In the genomic region with DNA sequence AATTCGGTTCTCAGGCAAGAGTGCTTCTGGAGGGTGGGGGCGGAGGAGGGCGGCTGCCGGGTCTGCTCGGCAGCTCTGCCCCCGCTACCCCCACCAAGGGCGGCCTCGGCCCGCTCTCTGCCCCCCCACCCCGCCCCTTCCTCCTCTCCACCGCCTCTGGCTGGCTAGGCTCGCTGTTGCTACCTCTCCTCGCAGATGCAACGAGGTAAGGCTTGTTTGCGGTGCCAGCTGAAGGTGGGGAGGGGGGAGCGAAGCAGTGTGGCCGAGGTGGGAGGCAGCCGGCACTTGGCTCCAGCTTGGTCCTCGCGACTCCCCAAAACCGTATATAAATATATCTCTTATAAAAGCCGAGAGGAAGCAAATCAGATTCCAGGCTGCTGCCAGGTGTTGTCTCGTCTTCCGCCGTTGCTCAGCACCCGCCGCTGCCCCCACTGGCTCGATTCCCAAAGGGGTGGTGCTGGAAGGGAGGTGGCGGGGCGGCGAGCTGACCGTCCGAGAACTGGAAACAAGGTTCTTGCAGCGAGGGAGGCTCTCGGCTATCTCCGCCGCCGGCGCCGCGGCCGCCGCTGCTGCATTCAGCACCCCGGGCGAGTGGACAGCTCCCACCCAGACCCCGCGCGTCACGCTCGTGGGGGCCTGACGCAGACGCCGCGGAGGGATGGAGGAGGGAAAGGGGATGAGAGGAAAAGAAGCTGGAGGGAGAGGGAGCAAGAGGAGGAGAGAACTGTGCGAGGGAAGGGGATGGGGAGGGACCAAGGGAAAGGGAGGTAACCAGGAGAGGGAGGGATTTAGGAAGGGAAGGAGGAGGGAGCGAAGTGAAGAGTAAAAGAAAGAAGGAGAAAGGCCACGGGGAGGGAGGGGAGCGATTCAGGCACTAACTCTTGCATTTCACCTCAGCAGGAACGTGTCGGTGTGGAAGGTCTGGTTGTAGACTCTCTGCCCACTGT, we compare ENCODE assay signal across 8 cellular contexts. TPM values are rescaled to one million over a fixed set of nuclear protein-coding genes. Genes with fewer than 3 reads are reported as not detected.
DNase-seq lines count a peak whose midpoint lies in the region; ATAC-seq, FAIRE-seq and TF ChIP-seq lines count a peak whose summit lies in the region.

A gene with protein sequence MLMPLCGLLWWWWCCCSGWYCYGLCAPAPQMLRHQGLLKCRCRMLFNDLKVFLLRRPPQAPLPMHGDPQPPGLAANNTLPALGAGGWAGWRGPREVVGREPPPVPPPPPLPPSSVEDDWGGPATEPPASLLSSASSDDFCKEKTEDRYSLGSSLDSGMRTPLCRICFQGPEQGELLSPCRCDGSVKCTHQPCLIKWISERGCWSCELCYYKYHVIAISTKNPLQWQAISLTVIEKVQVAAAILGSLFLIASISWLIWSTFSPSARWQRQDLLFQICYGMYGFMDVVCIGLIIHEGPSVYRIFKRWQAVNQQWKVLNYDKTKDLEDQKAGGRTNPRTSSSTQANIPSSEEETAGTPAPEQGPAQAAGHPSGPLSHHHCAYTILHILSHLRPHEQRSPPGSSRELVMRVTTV (minus strand): TSS at position 728 of the 947 bp plus-strand sequence. CDS start 2,223 bp downstream, outside the sequence.

- H3K4me1 ChIP-seq in ectodermal cell (ENCODE audit: control insufficient read depth, insufficient read depth, low read length) (peaks cover 13% of the 10 kb centered on the region), HepG2 (ENCODE audit: insufficient read depth, low read length) (no peaks in the 10 kb centered on the region)

- no peaks in the 10 kb centered on the region for H3K36me3 ChIP-seq in ectodermal cell (ENCODE audit: control insufficient read depth, insufficient read depth, low read length)
- no peaks in the 10 kb centered on the region for H3K36me3 ChIP-seq in HepG2 (replicated peaks in 1 of 2; ENCODE audit: control insufficient read depth in 1 of 2, insufficient read depth in 2 of 2, low read length in 2 of 2)

- H3K79me2 ChIP-seq in HepG2 (ENCODE audit: insufficient read depth, low read length), result no peaks in the 10 kb centered on the region

- 0 out of 2 replicates have a peak, but pooled peaks have one; percentile 23 for TF ChIP-seq RAD21 in HepG2 (CRISPR knock-in tag; IDR thresholded peaks at IDR 0.05)

- CTCF ChIA-PET in HepG2 (lab: Yijun Ruan, JAX; ENCODE audit: low intra/inter-chr PET ratio, low total read pairs), result no interaction called here

- intact Hi-C loops in HepG2 (cut with micrococcal nuclease; ENCODE audit: unreplicated experiment), result no loop called here

- H4K20me1 ChIP-seq in HepG2 (ENCODE audit: insufficient read depth, low read length), result no peaks in the 10 kb centered on the region

- POLR2A ChIA-PET in HepG2 (lab: Yijun Ruan, JAX), result no interaction called here

- H3K4me2 ChIP-seq in HepG2 (ENCODE audit: low read depth, low read length), result no peak within 1 kb of the TSS

- BruUV-seq in HepG2 (replicated peaks; lab: Mats Ljungman, UMichigan), result no TSS peak

- H3K9ac ChIP-seq in HepG2 (ENCODE audit: insufficient read depth, low read depth, low read length), result no peak within 1 kb of the TSS

- H3K27ac ChIP-seq in ectodermal cell (ENCODE audit: insufficient read depth, low read depth, low read length, poor library complexity, severe bottlenecking) (no peak within 1 kb of the TSS), HepG2 (ENCODE audit: extremely low read length, insufficient read depth, low read length) (no peak within 1 kb of the TSS)

- DNase-seq in GM20000 (ENCODE audit: low spot score) (peak; percentile 74), NCI-H2227 treated with DMSO at 0.1 percent for 48 hours (lab: John Stamatoyannopoulos, UW) (peak; percentile 89), HepG2 (ENCODE audit: low spot score) (peak; percentile 12)
- DNase-seq in activated CD8-positive, alpha-beta memory T cell treated with anti-CD3 and anti-CD28 coated beads for 24 hours, result peak; percentile 89
- peak; percentile 73 for DNase-seq in stimulated activated CD4-positive, alpha-beta T cell treated with anti-CD3 and anti-CD28 coated beads, Interleukin-4, amount 100 ng/mL, for 1 hour

- WGBS in ectodermal cell, 2 experiments, result 0 to 1% methylated on average over 54 to 60 of the region's 60 CpGs
- 8% methylated on average over 56 of the region's 60 CpGs for WGBS in HepG2 (ENCODE audit: low lambda C conversion rate)

- ATAC-seq in HepG2 (peak; percentile 83), HG02623 (IDR thresholded peaks at IDR 0.05; ENCODE audit: unreplicated experiment) (no peak), GM21526 (IDR thresholded peaks at IDR 0.05; ENCODE audit: low FRiP score, unreplicated experiment) (no peak)

- in situ Hi-C loops in HepG2 (cut with HindIII; ENCODE audit: extremely low pct_ligation_motif_present, low pct_unique_long_range_greater_than_20kb), result no loop called here

- FAIRE-seq in HepG2 (lab: Jason Lieb, UNC), result no peak

- no peak within 1 kb of the TSS for H2AFZ ChIP-seq in HepG2 (ENCODE audit: low read length)

- TF ChIP-seq POLR2A in HepG2 (IDR thresholded peaks at IDR 0.05; ENCODE audit: insufficient read depth in 1 of 2, low read depth in 2 of 2, low read length in 2 of 2), result no peak

- TF ChIP-seq CTCF in GM20000 (IDR thresholded peaks at IDR 0.05; ENCODE audit: extremely low read depth, missing control alignments) (no peak), HepG2 (CRISPR knock-in tag; IDR thresholded peaks at IDR 0.05) (no peak)

- H3K4me3 ChIP-seq in ectodermal cell (ENCODE audit: insufficient read depth, low read depth, low read length), result peak within 1 kb of the TSS; percentile 43
- no peak within 1 kb of the TSS for H3K4me3 ChIP-seq in HepG2 (replicated peaks in 1 of 3; ENCODE audit: insufficient read depth in 1 of 3, low read depth in 2 of 3, low read length in 3 of 3)

- TF ChIP-seq EP300 in HepG2 (IDR thresholded peaks at IDR 0.05; ENCODE audit: low read depth in 2 of 2, low read length in 2 of 2) (no peak), HepG2 (CRISPR knock-in tag; IDR thresholded peaks at IDR 0.05; ENCODE audit: borderline replicate concordance) (no peak)

- no peaks in the 10 kb centered on the region for H3K9me3 ChIP-seq in ectodermal cell (ENCODE audit: control insufficient read depth, low read length)
- H3K9me3 ChIP-seq in HepG2 (ENCODE audit: low read length), result no peaks in the 10 kb centered on the region

- H3K27me3 ChIP-seq in ectodermal cell (ENCODE audit: control insufficient read depth, insufficient read depth, low read length, poor library complexity, severe bottlenecking), result peaks cover 42% of the 10 kb centered on the region
- H3K27me3 ChIP-seq in HepG2 (ENCODE audit: control insufficient read depth in 1 of 2, insufficient read depth in 2 of 2, low read length in 2 of 2), result peaks cover 8 to 41% of the 10 kb centered on the region in 2 experiments; a peak in 4 of 5 replicates

TF ChIP-seq in HepG2, 621 proteins besides CTCF, POLR2A, EP300 and RAD21 (continues in another document):
- no peak for TF ChIP-seq ZNF264 (CRISPR knock-in tag; IDR thresholded peaks at IDR 0.05)
- peak; percentile 36; the same call in 1 of the 2 replicates for TF ChIP-seq ZNF75D (CRISPR knock-in tag; IDR thresholded peaks at IDR 0.05; ENCODE audit: borderline replicate concordance)
- TF ChIP-seq ZNF766 (CRISPR knock-in tag; IDR thresholded peaks at IDR 0.05; ENCODE audit: borderline replicate concordance), result peak; percentile 86; the same call in 1 of the 2 replicates
- TF ChIP-seq MNT (IDR thresholded peaks at IDR 0.05), result no peak

RNA-seq across cellular contexts. Expression of the gene that starts here (rescaled TPM):
- 1.1 TPM for polyA plus RNA-seq in ectodermal cell (2013, experiment 1 of 4)
- polyA plus RNA-seq in ectodermal cell (2013, experiment 2 of 4), result 0.73 TPM
- 0.91 TPM for polyA plus RNA-seq in ectodermal cell (2013, experiment 3 of 4)
- polyA plus RNA-seq in ectodermal cell (2013, experiment 4 of 4), result 1.3 TPM
- not detected in 2 replicates for total RNA-seq in HepG2 (2016; rRNA removed; fragmentation: Illumina TruSeq; extraction: Trizol)
- total RNA-seq in HepG2 (2016; cell fraction: cytosol; rRNA removed; fragmentation: Illumina TruSeq; extraction: Trizol; ENCODE audit: low read depth), result not detected in 2 replicates
- not detected in 2 replicates for total RNA-seq in HepG2 (2016; cell fraction: insoluble cytoplasmic fraction; rRNA removed; fragmentation: Illumina TruSeq; extraction: Trizol)
- not detected in 2 replicates for total RNA-seq in HepG2 (2016; cell fraction: membrane; rRNA removed; fragmentation: Illumina TruSeq; extraction: Trizol)
- not detected in 2 replicates for total RNA-seq in HepG2 (2016; cell fraction: nucleus; rRNA removed; fragmentation: Illumina TruSeq; extraction: Trizol)
- polyA plus RNA-seq in HepG2 (2011; rRNA removed), result not detected in 2 replicates
- not detected in 2 replicates for polyA plus RNA-seq in HepG2 (2011; cell fraction: cytosol; rRNA removed)
- not detected in 2 replicates for polyA plus RNA-seq in HepG2 (2011; cell fraction: nucleus; rRNA removed)
- polyA plus RNA-seq in HepG2 (2012), result not detected in 2 replicates
- not detected in 2 replicates for polyA plus RNA-seq in HepG2 (2016; cell fraction: cytosol; fragmentation: Illumina TruSeq; extraction: Trizol; ENCODE audit: low read depth)
- not detected in 2 replicates for polyA plus RNA-seq in HepG2 (2016; cell fraction: insoluble cytoplasmic fraction; fragmentation: Illumina TruSeq; extraction: Trizol; ENCODE audit: low read depth)
- not detected in 2 replicates for polyA plus RNA-seq in HepG2 (2016; cell fraction: membrane; fragmentation: Illumina TruSeq; extraction: Trizol; ENCODE audit: low read depth)
- polyA plus RNA-seq in HepG2 (2016; cell fraction: nucleus; fragmentation: Illumina TruSeq; extraction: Trizol; ENCODE audit: insufficient read depth, low read depth), result not detected in 2 replicates
- polyA minus RNA-seq in HepG2 (2011; rRNA and poly(A)+ RNA removed; ENCODE audit: low replicate concordance), result not detected in 2 replicates
- not detected in 2 replicates for polyA minus RNA-seq in HepG2 (2011; cell fraction: cytosol; rRNA and poly(A)+ RNA removed)
- not detected in 2 replicates for polyA minus RNA-seq in HepG2 (2011; cell fraction: nucleus; rRNA and poly(A)+ RNA removed)

Comparison
In these comparisons a context has a peak if more than half of its experiments do, and no peak if none do; other contexts are left out.
1. Peak in DNase-seq and ATAC-seq in HepG2; RNA of the gene not detected or under 1 TPM.
2. DNase-seq: peak in every context shown above with its lines; median percentile 89 in NCI-H2227 treated with DMSO at 0.1 percent for 48 hours; 89 in activated CD8-positive, alpha-beta memory T cell treated with anti-CD3 and anti-CD28 coated beads for 24 hours; 74 in GM20000; 73 in stimulated activated CD4-positive, alpha-beta T cell treated with anti-CD3 and anti-CD28 coated beads, Interleukin-4, amount 100 ng/mL, for 1 hour; 12 in HepG2.